ENCODE assay signal across 8 cellular contexts in the genomic region with DNA sequence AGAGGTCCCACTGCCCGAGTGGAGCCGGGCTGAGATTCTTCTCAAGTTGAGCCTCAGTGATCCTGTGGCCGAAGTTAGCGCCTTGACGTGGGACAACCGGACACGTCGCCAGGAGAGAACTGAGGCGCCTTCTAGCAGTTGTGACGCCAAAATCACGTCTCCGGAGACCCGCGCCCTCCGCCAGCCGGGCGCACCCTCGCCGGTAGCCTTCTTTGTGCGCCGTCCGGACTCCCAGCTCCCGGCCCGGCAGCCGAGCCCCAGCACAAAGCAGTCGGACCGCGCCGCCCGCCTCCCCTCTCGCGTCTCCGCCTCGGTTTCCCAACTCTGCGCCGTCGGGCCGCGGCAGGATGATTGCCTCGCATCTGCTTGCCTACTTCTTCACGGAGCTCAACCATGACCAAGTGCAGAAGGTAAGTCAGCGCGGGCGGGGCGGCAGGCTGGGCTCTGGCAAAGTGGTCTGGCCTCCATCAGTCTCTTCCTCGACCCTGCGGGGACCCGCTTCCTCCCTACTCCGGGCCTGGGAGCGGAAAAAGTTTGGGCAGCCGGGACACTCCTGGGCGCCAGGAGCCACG. TPM values are rescaled to one million over a fixed set of nuclear protein-coding genes. Genes with fewer than 3 reads are reported as not detected.
DNase-seq lines count a peak whose midpoint lies in the region; ATAC-seq and TF ChIP-seq lines count a peak whose summit lies in the region.
"Not testable (repeated sequence)": the region's sequence is repeated elsewhere in the genome, so short reads cannot be mapped to it uniquely, and the experiment has no call there.

No MANE protein-coding gene starts in this region.

- peaks cover 39% of the 10 kb centered on the region for H3K79me2 ChIP-seq in OCI-LY1 (ENCODE audit: insufficient read depth, low read length)

- ATAC-seq in GM21367 (IDR thresholded peaks at IDR 0.05; ENCODE audit: unreplicated experiment), result peak; percentile 0
- ATAC-seq in HG03139 (IDR thresholded peaks at IDR 0.05; ENCODE audit: unreplicated experiment), result peak; percentile 6

- H3K9me2 ChIP-seq in OCI-LY1 (ENCODE audit: low read depth, low read length), result not testable (repeated sequence)

- not testable (repeated sequence) for TF ChIP-seq POLR2A in lower leg skin (IDR thresholded peaks at IDR 0.05)

- not testable (repeated sequence) for H3K27me3 Mint-ChIP-seq in CD14-positive monocyte (ENCODE audit: low read depth in 3 of 3); activated T-cell treated with anti-CD3 and anti-CD28 coated beads, Interleukin-2, amount 50 U/mL, for 24 hours; endodermal cell (ENCODE audit: insufficient read depth)

- DNase-seq in CD14-positive monocyte (ENCODE audit: low spot score); activated T-cell treated with anti-CD3 and anti-CD28 coated beads, Interleukin-2, amount 50 U/mL, for 24 hours: not testable (repeated sequence)
- DNase-seq in endodermal cell (peak; percentile 83), lower leg skin (ENCODE audit: low spot score in 2 of 2) (peak; percentile 29 to 89)
- peak; percentile 15 for DNase-seq in stimulated activated CD4-positive, alpha-beta T cell treated with anti-CD3 and anti-CD28 coated beads, Interleukin-12 subunit alpha, Interleukin-12 subunit beta, amount 100 ng/mL, for 4 hours

- peak overlapping the region; percentile 91 for H3K4me2 ChIP-seq in OCI-LY1 (ENCODE audit: low read length)

- H3K9ac ChIP-seq in OCI-LY1 (ENCODE audit: low read length), result peak overlapping the region; percentile 94
- peak overlapping the region; percentile 62 for H3K9ac ChIP-seq in endodermal cell (ENCODE audit: extremely low read depth, low read length, poor library complexity, severe bottlenecking)

- H3K36me3 ChIP-seq in OCI-LY1 (ENCODE audit: insufficient read depth, low read length), result peaks cover 14% of the 10 kb centered on the region; the same call in 1 of the 2 replicates
- not testable (repeated sequence) for H3K36me3 ChIP-seq in endodermal cell (ENCODE audit: control insufficient read depth, insufficient read depth, low read length)

- peaks cover 52% of the 10 kb centered on the region for H3K4me1 Mint-ChIP-seq in CD14-positive monocyte
- H3K4me1 Mint-ChIP-seq in activated T-cell treated with anti-CD3 and anti-CD28 coated beads, Interleukin-2, amount 50 U/mL, for 24 hours (ENCODE audit: low read depth), result peaks cover 55% of the 10 kb centered on the region
- H3K4me1 Mint-ChIP-seq in endodermal cell, result peaks cover 26% of the 10 kb centered on the region

- peak overlapping the region; percentile 92 to 99 (median 97) for H3K27ac Mint-ChIP-seq in CD14-positive monocyte
- H3K27ac Mint-ChIP-seq in activated T-cell treated with anti-CD3 and anti-CD28 coated beads, Interleukin-2, amount 50 U/mL, for 24 hours, result peak overlapping the region; percentile 97
- H3K27ac Mint-ChIP-seq in endodermal cell, result peak overlapping the region; percentile 96

- TF ChIP-seq CTCF in CD14-positive monocyte (IDR thresholded peaks at IDR 0.05); OCI-LY1 (IDR thresholded peaks at IDR 0.05; ENCODE audit: low read length); endodermal cell (conservative IDR thresholded peaks at IDR 0.05); lower leg skin (IDR thresholded peaks at IDR 0.05): not testable (repeated sequence)

- H3K4me3 ChIP-seq in OCI-LY1 (ENCODE audit: low read depth, low read length, poor library complexity, severe bottlenecking) (peak overlapping the region; percentile 90), endodermal cell (ENCODE audit: low read length) (peak overlapping the region; percentile 83), lower leg skin (ENCODE audit: low read depth, poor library complexity, severe bottlenecking) (peak overlapping the region; percentile 55)

- WGBS in endodermal cell (ENCODE audit: insufficient coverage in 1 of 2, insufficient read length in 1 of 2), 2 experiments, result 0% methylated on average over 9 to 53 of the region's 53 CpGs
- 0% methylated on average over 24 of the region's 53 CpGs for WGBS in lower leg skin, 2 donors

- not testable (repeated sequence) for H3K9me3 Mint-ChIP-seq in CD14-positive monocyte; activated T-cell treated with anti-CD3 and anti-CD28 coated beads, Interleukin-2, amount 50 U/mL, for 24 hours; endodermal cell

- peaks cover 28% of the 10 kb centered on the region for H3K4me1 ChIP-seq in OCI-LY1 (ENCODE audit: insufficient read depth, low read length, severe bottlenecking)
- H3K4me1 ChIP-seq in endodermal cell (ENCODE audit: control insufficient read depth, insufficient read depth, low read length), result not testable (repeated sequence)

- peak overlapping the region; percentile 98 to 99 for H3K4me3 Mint-ChIP-seq in CD14-positive monocyte
- H3K4me3 Mint-ChIP-seq in activated T-cell treated with anti-CD3 and anti-CD28 coated beads, Interleukin-2, amount 50 U/mL, for 24 hours, result peak overlapping the region; percentile 96
- peak overlapping the region; percentile 80 for H3K4me3 Mint-ChIP-seq in endodermal cell

- peaks cover 15 to 19% of the 10 kb centered on the region in 2 donors for H3K36me3 Mint-ChIP-seq in CD14-positive monocyte
- peaks cover 41% of the 10 kb centered on the region for H3K36me3 Mint-ChIP-seq in activated T-cell treated with anti-CD3 and anti-CD28 coated beads, Interleukin-2, amount 50 U/mL, for 24 hours (ENCODE audit: low read depth)
- H3K36me3 Mint-ChIP-seq in endodermal cell (ENCODE audit: low read depth), result not testable (repeated sequence)

- H3F3A ChIP-seq in OCI-LY1 (ENCODE audit: insufficient read depth, low read length), result not testable (repeated sequence)

- H3K9me3 ChIP-seq in OCI-LY1 (ENCODE audit: low read length); endodermal cell (ENCODE audit: control insufficient read depth, low read length): not testable (repeated sequence)

- intact Hi-C loops in CD14-positive monocyte (cut with micrococcal nuclease), result loop anchor here (2.0 to 5.0 kb wide), 2 partner anchors 14 to 92 kb away; no protein-coding TSS in a partner anchor
- intact Hi-C loops in lower leg skin (cut with DNase I; ENCODE audit: low total_unique reads), result not testable (repeated sequence)

- not testable (repeated sequence) for H3K27me3 ChIP-seq in OCI-LY1 (ENCODE audit: insufficient read depth, low read length); endodermal cell (ENCODE audit: control insufficient read depth, insufficient read depth, low read length, poor library complexity, severe bottlenecking)

- H3K27ac ChIP-seq in OCI-LY1 (ENCODE audit: low read depth, low read length, poor library complexity, severe bottlenecking) (peak overlapping the region; percentile 71), endodermal cell (ENCODE audit: low read depth, low read length) (peak overlapping the region; percentile 70)

- not testable (repeated sequence) for H4K20me1 ChIP-seq in OCI-LY1 (ENCODE audit: insufficient read depth, low read length)

- H2AFZ ChIP-seq in OCI-LY1 (ENCODE audit: low read length), result not testable (repeated sequence)

RNA-seq across cellular contexts. Expression of a gene that starts 0.4 kb away (rescaled TPM):
- 10 to 100 TPM; 20.3 to 29.8 TPM for polyA plus RNA-seq in CD14-positive monocyte
- 10 to 100 TPM; 21.5 to 31.5 TPM for total RNA-seq in endodermal cell
- 40.0 TPM for polyA plus RNA-seq in endodermal cell (2013, experiment 1 of 2)
- polyA plus RNA-seq in endodermal cell (2013, experiment 2 of 2), result 31.2 TPM
- total RNA-seq in lower leg skin, result 10 to 100 TPM; 22.4 to 27.3 (median 25.8) TPM
